9 cellular contexts compared by ENCODE assay signal in genomic region chr1:40041466-40041838, GRCh38. TPM values are rescaled to one million over a fixed set of nuclear protein-coding genes. Genes with fewer than 3 reads are reported as not detected.
A peak's percentile ranks its signal among the peaks of the same experiment; 100 is the strongest.
DNase-seq lines count a peak whose midpoint lies in the region; ATAC-seq, FAIRE-seq and TF ChIP-seq lines count a peak whose summit lies in the region.
"Had no signal": no experiment of that assay in that cellular context is flagged by ENCODE, and none has a peak within 500 bp of the region (broad histone marks: within the 10 kb centered on the region; RNA-seq: fewer than 3 reads in every experiment).

No MANE protein-coding gene starts in this region.

- no peaks in the 10 kb centered on the region for H3F3A ChIP-seq in PC-3 (ENCODE audit: low read length, unreplicated experiment)

- H3K9ac ChIP-seq in PC-3 (ENCODE audit: low read length) = peak overlapping the region; percentile 97
- H3K9ac ChIP-seq in endothelial cell of umbilical vein (replicated peaks; ENCODE audit: extremely low read depth, insufficient read depth, low read length) = peak overlapping the region; percentile 89

- no peaks in the 10 kb centered on the region for H3K9me2 ChIP-seq in PC-3 (replicated peaks; ENCODE audit: low read length)

- H3K27me3 Mint-ChIP-seq in CD8-positive, alpha-beta T cell (ENCODE audit: low read depth) = no peaks in the 10 kb centered on the region
- H3K27me3 Mint-ChIP-seq in osteocyte (ENCODE audit: unreplicated experiment) = no peaks in the 10 kb centered on the region

- POLR2A ChIA-PET in CD8-positive, alpha-beta T cell (lab: Charles Lee) = interaction anchor here (0.8 to 4.5 kb wide), 6 partner anchors 9 to 303 kb away, joined by 3 to 68 read pairs (median 4); partner anchors contain the start of gene PPIE
- POLR2A ChIA-PET in PC-3 (lab: Charles Lee; ENCODE audit: unreplicated experiment) (no interaction called here), endothelial cell of umbilical vein (lab: Charles Lee) (no interaction called here)

- H3K79me2 ChIP-seq in PC-3 (ENCODE audit: low read length) (peaks cover 59% of the 10 kb centered on the region), endothelial cell of umbilical vein (ENCODE audit: control insufficient read depth, insufficient read depth, low read length) (peaks cover 59% of the 10 kb centered on the region)

- H4K20me1 ChIP-seq in PC-3 (ENCODE audit: low read length) (peaks cover 25% of the 10 kb centered on the region; the same call in 1 of the 2 replicates), endothelial cell of umbilical vein (replicated peaks; ENCODE audit: control insufficient read depth, extremely low read depth, insufficient read depth, low read length) (peaks cover 5% of the 10 kb centered on the region)

- no peaks in the 10 kb centered on the region for H3K9me3 ChIP-seq in CD8-positive, alpha-beta T cell (ENCODE audit: low read length)
- H3K9me3 ChIP-seq in PC-3 (ENCODE audit: low read length) (no peaks in the 10 kb centered on the region), endothelial cell of umbilical vein (replicated peaks; ENCODE audit: control insufficient read depth, insufficient read depth, low read length) (no peaks in the 10 kb centered on the region)

- no peak for ATAC-seq in CD8-positive, alpha-beta T cell
- ATAC-seq in PC-3 (no peak), GM18868 (IDR thresholded peaks at IDR 0.05; ENCODE audit: unreplicated experiment) (no peak), HG03139 (IDR thresholded peaks at IDR 0.05; ENCODE audit: unreplicated experiment) (no peak)

- intact Hi-C loops in CD8-positive, alpha-beta T cell (cut with DNase I, micrococcal nuclease) = loop anchor here (2.0 to 10.0 kb wide), 5 partner anchors 36 to 1323 kb away; partner anchors contain the start of genes FOXO6 (in 1 of the 2), NFYC (in 1 of the 2) and RLF (in 1 of the 2)
- intact Hi-C loops in PC-3 (cut with micrococcal nuclease) (loop anchor here (2.0 kb wide), 1 partner anchor 17 kb away; no protein-coding TSS in a partner anchor), endothelial cell of umbilical vein (cut with micrococcal nuclease) (loop anchor here (5.0 kb wide), 1 partner anchor 216 kb away; the partner anchor contains the start of gene ZMPSTE24)

- peak overlapping the region; percentile 98 for H3K4me2 ChIP-seq in PC-3 (ENCODE audit: low read length)
- peak overlapping the region; percentile 99 for H3K4me2 ChIP-seq in endothelial cell of umbilical vein (ENCODE audit: insufficient read depth, low read length)

- 0 out of 2 replicates have a peak overlapping the region, but pooled peaks have one; percentile 73 for H2AFZ ChIP-seq in PC-3 (ENCODE audit: low read length)
- H2AFZ ChIP-seq in endothelial cell of umbilical vein (ENCODE audit: low read depth, low read length) = no peak overlapping the region

- TF ChIP-seq POLR2A in endothelial cell of umbilical vein (IDR thresholded peaks at IDR 0.05; ENCODE audit: low read depth, low read length) = no peak

- H3K27ac Mint-ChIP-seq in CD8-positive, alpha-beta T cell = peak overlapping the region; percentile 93
- peak overlapping the region; percentile 100 for H3K27ac Mint-ChIP-seq in osteocyte (ENCODE audit: unreplicated experiment)

- H3K27ac ChIP-seq in CD8-positive, alpha-beta T cell (ENCODE audit: low read depth, low read length) = peak overlapping the region; percentile 94
- no peak overlapping the region for H3K27ac ChIP-seq in PC-3 (ENCODE audit: low read length)
- H3K27ac ChIP-seq in endothelial cell of umbilical vein (ENCODE audit: insufficient read depth, low read depth, low read length) = peak overlapping the region; percentile 83

- CTCF ChIA-PET in CD8-positive, alpha-beta T cell (lab: Charles Lee) = interaction anchor here (1.0 to 1.7 kb wide), 4 partner anchors 9 to 38 kb away, joined by 3 to 7 read pairs (median 6); no protein-coding TSS in a partner anchor
- CTCF ChIA-PET in PC-3 (lab: Charles Lee) = no interaction called here
- CTCF ChIA-PET in endothelial cell of umbilical vein (lab: Charles Lee) = interaction anchor here (1.1 to 1.3 kb wide), 4 partner anchors 15 to 122 kb away, joined by 3 to 4 read pairs (median 3); no protein-coding TSS in a partner anchor

- no peak for DNase-seq in CD8-positive, alpha-beta T cell
- no peak for DNase-seq in PC-3
- DNase-seq in endothelial cell of umbilical vein (ENCODE audit: low read depth, low spot score) = peak; percentile 39
- DNase-seq in osteocyte (ENCODE audit: extremely low spot score, unreplicated experiment) = no peak
- DNase-seq in kidney tubule cell (ENCODE audit: low spot score) = no peak
- DNase-seq in H4 (ENCODE audit: low spot score) = no peak

- H3K4me3 ChIP-seq in CD8-positive, alpha-beta T cell (ENCODE audit: low read depth, low read length) = peak overlapping the region; percentile 99
- H3K4me3 ChIP-seq in PC-3 (ENCODE audit: low read length) (peak overlapping the region; percentile 99), endothelial cell of umbilical vein (replicated peaks in 1 of 3; ENCODE audit: insufficient read depth in 1 of 3, low read depth in 1 of 3, low read length in 3 of 3) (peak overlapping the region; percentile 76 to 92 (median 90))

- no peaks in the 10 kb centered on the region for H3K36me3 ChIP-seq in CD8-positive, alpha-beta T cell (ENCODE audit: insufficient read depth, low read length)
- H3K36me3 ChIP-seq in PC-3 (ENCODE audit: low read depth, low read length) = peaks cover 14% of the 10 kb centered on the region
- no peaks in the 10 kb centered on the region for H3K36me3 ChIP-seq in endothelial cell of umbilical vein (ENCODE audit: control insufficient read depth in 2 of 2, extremely low read depth in 1 of 2, insufficient read depth in 2 of 2, low read length in 2 of 2)

- peaks cover 54% of the 10 kb centered on the region for H3K36me3 Mint-ChIP-seq in CD8-positive, alpha-beta T cell
- H3K36me3 Mint-ChIP-seq in osteocyte (ENCODE audit: unreplicated experiment) = peaks cover 10% of the 10 kb centered on the region

- FAIRE-seq in endothelial cell of umbilical vein (lab: Jason Lieb, UNC) = peak; percentile 21
- FAIRE-seq: TTC549 had no signal

- H3K27me3 ChIP-seq in CD8-positive, alpha-beta T cell (ENCODE audit: insufficient read depth, low read length) = no peaks in the 10 kb centered on the region
- no peaks in the 10 kb centered on the region for H3K27me3 ChIP-seq in PC-3 (ENCODE audit: low read length)
- no peaks in the 10 kb centered on the region for H3K27me3 ChIP-seq in endothelial cell of umbilical vein (ENCODE audit: control insufficient read depth in 2 of 2, insufficient read depth in 2 of 2, low read length in 2 of 2)

- dilution Hi-C loops in endothelial cell of umbilical vein (cut with MboI; ENCODE audit: extremely low pct_ligation_motif_present, low sequenced_read_pairs) = no loop called here

- peaks cover 71% of the 10 kb centered on the region for H3K4me1 ChIP-seq in CD8-positive, alpha-beta T cell (ENCODE audit: insufficient read depth, low read length)
- H3K4me1 ChIP-seq in PC-3 (ENCODE audit: insufficient read depth, low read length) (peaks cover 31% of the 10 kb centered on the region), endothelial cell of umbilical vein (ENCODE audit: control insufficient read depth, extremely low read depth, insufficient read depth, low read length) (peaks cover 39% of the 10 kb centered on the region)

- no peaks in the 10 kb centered on the region for H3K9me3 Mint-ChIP-seq in CD8-positive, alpha-beta T cell
- no peaks in the 10 kb centered on the region for H3K9me3 Mint-ChIP-seq in osteocyte (ENCODE audit: unreplicated experiment)

- TF ChIP-seq CTCF in CD8-positive, alpha-beta T cell (IDR thresholded peaks at IDR 0.05) = no peak
- TF ChIP-seq CTCF in PC-3 (conservative IDR thresholded peaks at IDR 0.05; ENCODE audit: low read depth, low read length) = no peak
- TF ChIP-seq CTCF in endothelial cell of umbilical vein (IDR thresholded peaks at IDR 0.05; ENCODE audit: extremely low read depth in 1 of 2, insufficient read depth in 1 of 2, low read depth in 1 of 2, low read length in 2 of 2) = no peak
- TF ChIP-seq CTCF in osteocyte (IDR thresholded peaks at IDR 0.05) = no peak

- H3K4me1 Mint-ChIP-seq in CD8-positive, alpha-beta T cell (ENCODE audit: low read depth) = peaks cover 71% of the 10 kb centered on the region
- H3K4me1 Mint-ChIP-seq in osteocyte (ENCODE audit: unreplicated experiment) = peaks cover 57% of the 10 kb centered on the region

- no TSS peak for BruUV-seq in PC-3 (replicated peaks; lab: Mats Ljungman, UMichigan)
- no TSS peak for BruUV-seq in endothelial cell of umbilical vein (replicated peaks; lab: Mats Ljungman, UMichigan)

- no peaks in the 10 kb centered on the region for H3K9me1 ChIP-seq in endothelial cell of umbilical vein (replicated peaks; ENCODE audit: control insufficient read depth, extremely low read depth, insufficient read depth, low read length)

- peak overlapping the region; percentile 89 for H3K4me3 Mint-ChIP-seq in CD8-positive, alpha-beta T cell
- peak overlapping the region; percentile 98 for H3K4me3 Mint-ChIP-seq in osteocyte (ENCODE audit: unreplicated experiment)

TF ChIP-seq in endothelial cell of umbilical vein, 7 proteins besides CTCF, POLR2A, EP300 and RAD21 (continues in another document):
- no peak for TF ChIP-seq POLR2AphosphoS5 (IDR thresholded peaks at IDR 0.05; ENCODE audit: insufficient read depth, low read depth, low read length)

RNA-seq across cellular contexts. Expression of gene CAP1, which starts 0.9 kb away (rescaled TPM):
- total RNA-seq in CD8-positive, alpha-beta T cell = 100 to 1,000 TPM; 123 to 126 TPM
- 214 and 243 TPM in 2 replicates for total RNA-seq in PC-3 (2014; rRNA removed)
- total RNA-seq in endothelial cell of umbilical vein = 415 and 427 TPM in 2 replicates
- 187 and 191 TPM in 2 replicates for polyA plus RNA-seq in endothelial cell of umbilical vein
- 229 and 245 TPM in 2 replicates for polyA plus RNA-seq in endothelial cell of umbilical vein (2011; cell fraction: cytosol; rRNA removed)
- polyA plus RNA-seq in endothelial cell of umbilical vein (2011; cell fraction: nucleus; rRNA removed) = 169 and 215 TPM in 2 replicates
- 240 and 383 TPM in 2 replicates for polyA plus RNA-seq in endothelial cell of umbilical vein (2012)
- polyA minus RNA-seq in endothelial cell of umbilical vein = 260 and 283 TPM in 2 replicates
- 65.5 TPM for polyA minus RNA-seq in endothelial cell of umbilical vein (2011; cell fraction: cytosol; rRNA and poly(A)+ RNA removed)
- 82.5 and 108 TPM in 2 replicates for polyA minus RNA-seq in endothelial cell of umbilical vein (2011; cell fraction: nucleus; rRNA and poly(A)+ RNA removed)
- 367 and 376 TPM in 2 replicates for total RNA-seq in osteocyte
- 315 and 362 TPM in 2 replicates for total RNA-seq in H4 (2014; rRNA removed; shearing (Covaris generic))

RNA-seq across cellular contexts. Expression of gene PPT1, which starts 55.6 kb away (rescaled TPM):
- 10 to 100 TPM; 32.2 to 34.2 TPM for total RNA-seq in CD8-positive, alpha-beta T cell
- 63.9 and 72.9 TPM in 2 replicates for total RNA-seq in PC-3 (2014; rRNA removed)
- 121 and 131 TPM in 2 replicates for total RNA-seq in endothelial cell of umbilical vein
- polyA plus RNA-seq in endothelial cell of umbilical vein = 53.3 and 58.0 TPM in 2 replicates
- polyA plus RNA-seq in endothelial cell of umbilical vein (2011; cell fraction: cytosol; rRNA removed) = 62.8 and 70.7 TPM in 2 replicates
- 30.8 and 36.8 TPM in 2 replicates for polyA plus RNA-seq in endothelial cell of umbilical vein (2011; cell fraction: nucleus; rRNA removed)
- polyA plus RNA-seq in endothelial cell of umbilical vein (2012) = 87.7 and 126 TPM in 2 replicates
- 81.5 and 136 TPM in 2 replicates for polyA minus RNA-seq in endothelial cell of umbilical vein
- 60.6 TPM for polyA minus RNA-seq in endothelial cell of umbilical vein (2011; cell fraction: cytosol; rRNA and poly(A)+ RNA removed)
- 25.8 TPM in 2 replicates for polyA minus RNA-seq in endothelial cell of umbilical vein (2011; cell fraction: nucleus; rRNA and poly(A)+ RNA removed)
- 62.6 and 72.1 TPM in 2 replicates for total RNA-seq in osteocyte
- 146 and 157 TPM in 2 replicates for total RNA-seq in H4 (2014; rRNA removed; shearing (Covaris generic))
